ENCODE assay signal across 13 cellular contexts in genomic region chr2:42385225-42385624, GRCh38. TPM values are rescaled to one million over a fixed set of nuclear protein-coding genes. Genes with fewer than 3 reads are reported as not detected.
A peak's percentile ranks its signal among the peaks of the same experiment; 100 is the strongest.
DNase-seq lines count a peak whose midpoint lies in the region; TF ChIP-seq lines count a peak whose summit lies in the region.
"Had no signal": no experiment of that assay in that cellular context is flagged by ENCODE, and none has a peak within 500 bp of the region (broad histone marks: within the 10 kb centered on the region; RNA-seq: fewer than 3 reads in every experiment).

No MANE protein-coding gene starts in this region.

- H3K4me1 Mint-ChIP-seq in T-helper 2 cell treated with Interferon-gamma antibody and Interleukin-4, amounts not matched to agents 5 μg/mL and 100 μg/mL, for 36 hours (ENCODE audit: low read depth), result no peaks in the 10 kb centered on the region

- peaks cover 6% of the 10 kb centered on the region for H3K27me3 Mint-ChIP-seq in T-helper 2 cell treated with Interferon-gamma antibody and Interleukin-4, amounts not matched to agents 5 μg/mL and 100 μg/mL, for 36 hours (ENCODE audit: low read depth)

- no peak overlapping the region for H3K4me3 Mint-ChIP-seq in T-helper 2 cell treated with Interferon-gamma antibody and Interleukin-4, amounts not matched to agents 5 μg/mL and 100 μg/mL, for 36 hours

- no peaks in the 10 kb centered on the region for H3K9me3 Mint-ChIP-seq in T-helper 2 cell treated with Interferon-gamma antibody and Interleukin-4, amounts not matched to agents 5 μg/mL and 100 μg/mL, for 36 hours

- no peaks in the 10 kb centered on the region for H3K36me3 Mint-ChIP-seq in T-helper 2 cell treated with Interferon-gamma antibody and Interleukin-4, amounts not matched to agents 5 μg/mL and 100 μg/mL, for 36 hours (ENCODE audit: low read depth)

- H3K4me3 ChIP-seq in epithelial cell of proximal tubule (ENCODE audit: low read depth, low read length), result no peak overlapping the region
- H3K4me3 ChIP-seq: BLaER1 had no signal

- H3K27ac Mint-ChIP-seq in T-helper 2 cell treated with Interferon-gamma antibody and Interleukin-4, amounts not matched to agents 5 μg/mL and 100 μg/mL, for 36 hours, result no peak overlapping the region

- TF ChIP-seq POLR2A in erythroblast (IDR thresholded peaks at IDR 0.05; ENCODE audit: low read length), result no peak

- DNase-seq in NCI-H2227 (lab: John Stamatoyannopoulos, UW; ENCODE audit: unreplicated experiment) (peak; percentile 22), NCI-H2227 treated with DMSO at 0.1 percent for 48 hours (lab: John Stamatoyannopoulos, UW) (no peak), OCI-M1 (lab: John Stamatoyannopoulos, UW) (peak; percentile 5), epithelial cell of proximal tubule (ENCODE audit: low read depth) (no peak), renal cortical epithelial cell (ENCODE audit: low read depth) (peak; percentile 12), NCI-H446 treated with DMSO at 0.1 percent for 48 hours (lab: John Stamatoyannopoulos, UW) (no peak), erythroblast (lab: John Stamatoyannopoulos, UW) (no peak)
- DNase-seq in T-helper 2 cell treated with Interferon-gamma antibody and Interleukin-4, amounts not matched to agents 5 μg/mL and 100 μg/mL, for 36 hours (ENCODE audit: low spot score), result no peak
- DNase-seq: activated CD8-positive, alpha-beta memory T cell treated with anti-CD3 and anti-CD28 coated beads for 24 hours; cerebellar nuclear complex; Karpas-422; RPMI8226 had no signal

- peak; percentile 57 for TF ChIP-seq CTCF in epithelial cell of proximal tubule (conservative IDR thresholded peaks at IDR 0.05; ENCODE audit: low read depth, low read length)

RNA-seq across cellular contexts. Expression of gene COX7A2L, which starts 24.2 kb away (rescaled TPM):
- total RNA-seq in epithelial cell of proximal tubule (147 and 150 TPM in 2 replicates), renal cortical epithelial cell (137 and 338 TPM in 2 replicates)

Comparison
In these comparisons a context has a peak if more than half of its experiments do, and no peak if none do; other contexts are left out.
1. DNase-seq: peak in NCI-H2227 (single experiment), OCI-M1 (single experiment) and renal cortical epithelial cell (single experiment); none in NCI-H2227 treated with DMSO at 0.1 percent for 48 hours (single experiment), epithelial cell of proximal tubule (single experiment), NCI-H446 treated with DMSO at 0.1 percent for 48 hours (single experiment), T-helper 2 cell treated with Interferon-gamma antibody and Interleukin-4, amounts not matched to agents 5 μg/mL and 100 μg/mL, for 36 hours (single experiment) and erythroblast (0 of 2).